30 cellular contexts compared by ENCODE assay signal in genomic region chr11:965206-965775, GRCh38. TPM values are rescaled to one million over a fixed set of nuclear protein-coding genes. Genes with fewer than 3 reads are reported as not detected.
DNase-seq lines count a peak whose midpoint lies in the region; ATAC-seq and TF ChIP-seq lines count a peak whose summit lies in the region.
"Had no signal": no experiment of that assay in that cellular context is flagged by ENCODE, and none has a peak within 500 bp of the region (broad histone marks: within the 10 kb centered on the region; RNA-seq: fewer than 3 reads in every experiment).

No MANE protein-coding gene starts in this region.

- no peaks in the 10 kb centered on the region for H3K4me1 ChIP-seq in aorta (ENCODE audit: control insufficient read depth in 1 of 2, insufficient read depth in 2 of 2, low read length in 2 of 2)
- H3K4me1 ChIP-seq: BE2C had no signal

- no peak overlapping the region for H3K4me3 Mint-ChIP-seq in natural killer cell
- no peak overlapping the region for H3K4me3 Mint-ChIP-seq in natural killer cell treated with Interleukin-12 subunit alpha and Interleukin-12 subunit beta and Interleukin-15 and Interleukin-18, amount 100 ng/mL, for 72 hours
- H3K4me3 Mint-ChIP-seq: activated CD4-positive, alpha-beta memory T cell treated with anti-CD3 and anti-CD28 coated beads for 36 hours; activated naive CD8-positive, alpha-beta T cell; type B pancreatic cell had no signal

- intact Hi-C loops in natural killer cell (cut with micrococcal nuclease), result no loop called here
- intact Hi-C loops in aorta (cut with DNase I), result no loop called here

- H3K27me3 Mint-ChIP-seq in natural killer cell (ENCODE audit: low read depth in 2 of 2), result no peaks in the 10 kb centered on the region
- H3K27me3 Mint-ChIP-seq in natural killer cell treated with Interleukin-12 subunit alpha and Interleukin-12 subunit beta and Interleukin-15 and Interleukin-18, amount 100 ng/mL, for 72 hours, result no peaks in the 10 kb centered on the region
- H3K27me3 Mint-ChIP-seq: activated CD4-positive, alpha-beta memory T cell treated with anti-CD3 and anti-CD28 coated beads for 36 hours; activated naive CD8-positive, alpha-beta T cell; progenitor cell of endocrine pancreas; type B pancreatic cell had no signal

- H3K27me3 ChIP-seq in aorta (ENCODE audit: control insufficient read depth in 1 of 2, insufficient read depth in 2 of 2, low read length in 1 of 2), result no peaks in the 10 kb centered on the region
- H3K27me3 ChIP-seq: BE2C, left lung, neutrophil had no signal

- H3K36me3 ChIP-seq in aorta (ENCODE audit: control insufficient read depth in 1 of 2, insufficient read depth in 2 of 2, low read length in 1 of 2), result peaks cover 0 to 2% of the 10 kb centered on the region in 2 donors

- no peaks in the 10 kb centered on the region for H3K9me3 Mint-ChIP-seq in natural killer cell
- no peaks in the 10 kb centered on the region for H3K9me3 Mint-ChIP-seq in natural killer cell treated with Interleukin-12 subunit alpha and Interleukin-12 subunit beta and Interleukin-15 and Interleukin-18, amount 100 ng/mL, for 72 hours
- H3K9me3 Mint-ChIP-seq: activated CD4-positive, alpha-beta memory T cell treated with anti-CD3 and anti-CD28 coated beads for 36 hours; type B pancreatic cell had no signal

- peak in 1 of 3 donors; percentile 19 for ATAC-seq in natural killer cell
- ATAC-seq in natural killer cell treated with Interleukin-12 subunit alpha and Interleukin-12 subunit beta and Interleukin-15 and Interleukin-18, amount 100 ng/mL, for 72 hours, result no peak
- ATAC-seq in aorta (ENCODE audit: low FRiP score), result peak; percentile 36
- ATAC-seq in GM21825 (IDR thresholded peaks at IDR 0.05; ENCODE audit: unreplicated experiment), result no peak
- ATAC-seq: left lung, sciatic nerve, SK-N-SH treated with all-trans-retinoic acid at 6 μM for 48 hours had no signal

- H3K4me3 ChIP-seq in aorta (ENCODE audit: low read length in 2 of 2), result no peak overlapping the region
- H3K4me3 ChIP-seq: coronary artery, left lung had no signal

- H3K36me3 Mint-ChIP-seq in natural killer cell, result no peaks in the 10 kb centered on the region
- no peaks in the 10 kb centered on the region for H3K36me3 Mint-ChIP-seq in natural killer cell treated with Interleukin-12 subunit alpha and Interleukin-12 subunit beta and Interleukin-15 and Interleukin-18, amount 100 ng/mL, for 72 hours

- 82 to 89% methylated on average over 13 of the region's 13 CpGs for WGBS in aorta, 2 donors

- peaks cover 35 to 49% of the 10 kb centered on the region in 2 donors for H3K4me1 Mint-ChIP-seq in natural killer cell
- H3K4me1 Mint-ChIP-seq in natural killer cell treated with Interleukin-12 subunit alpha and Interleukin-12 subunit beta and Interleukin-15 and Interleukin-18, amount 100 ng/mL, for 72 hours (ENCODE audit: low read depth in 2 of 2), result peaks cover 16 to 40% of the 10 kb centered on the region in 2 donors

- TF ChIP-seq CTCF in natural killer cell (IDR thresholded peaks at IDR 0.05) (no peak), VCaP (conservative IDR thresholded peaks at IDR 0.05) (no peak)

- H3K27ac ChIP-seq in VCaP (peak overlapping the region; percentile 46; the same call in 1 of the 2 replicates), aorta (ENCODE audit: low read depth in 1 of 2, low read length in 2 of 2) (no peak overlapping the region)
- H3K27ac ChIP-seq: coronary artery, epithelial cell of prostate, left lung, neutrophil had no signal

- DNase-seq in natural killer cell, result no peak
- DNase-seq in natural killer cell treated with Interleukin-12 subunit alpha and Interleukin-12 subunit beta and Interleukin-15 and Interleukin-18, amount 100 ng/mL, for 72 hours (ENCODE audit: low spot score), result no peak
- peak; percentile 3 for DNase-seq in iPS-NIHi11 (ENCODE audit: low spot score)
- no peak for DNase-seq in aorta
- DNase-seq in NCI-H146 treated with DMSO at 0.1 percent for 48 hours (lab: John Stamatoyannopoulos, UW; ENCODE audit: unreplicated experiment), result no peak
- DNase-seq in HT-29 (ENCODE audit: low spot score), result no peak
- DNase-seq: ACHN; activated CD4-positive, alpha-beta memory T cell treated with anti-CD3 and anti-CD28 coated beads for 36 hours; activated CD4-positive, CD25-positive, alpha-beta regulatory T cell treated with anti-CD3 and anti-CD28 coated beads, Interleukin-2, amount 50 U/mL, for 72 hours; BE2C; caudate nucleus; effector CD8-positive, alpha-beta T cell; hypothalamus; mesendoderm; NCI-H1048; NCI-H187; NCI-H2171; NCI-H510A treated with DMSO at 0.1 percent for 48 hours; stimulated activated CD4-positive, alpha-beta T cell treated with anti-CD3 and anti-CD28 coated beads, Interleukin-2, amount 100 ng/mL, for 48 hours had no signal

- peak overlapping the region; percentile 36 to 90 for H3K27ac Mint-ChIP-seq in natural killer cell
- no peak overlapping the region for H3K27ac Mint-ChIP-seq in natural killer cell treated with Interleukin-12 subunit alpha and Interleukin-12 subunit beta and Interleukin-15 and Interleukin-18, amount 100 ng/mL, for 72 hours
- H3K27ac Mint-ChIP-seq: activated CD4-positive, alpha-beta memory T cell treated with anti-CD3 and anti-CD28 coated beads for 36 hours; activated naive CD8-positive, alpha-beta T cell; progenitor cell of endocrine pancreas; type B pancreatic cell had no signal

- no peaks in the 10 kb centered on the region for H3K9me3 ChIP-seq in aorta (ENCODE audit: control insufficient read depth, low read length)
- H3K9me3 ChIP-seq: BE2C, left lung, neutrophil had no signal

RNA-seq across cellular contexts. Expression of gene AP2A2, which starts 39.6 kb away (rescaled TPM):
- total RNA-seq in natural killer cell, result 100 to 1,000 TPM in 1 of 3 donors, 10 to 100 TPM in 2; 57.2 to 120 (median 82.9) TPM
- 10 to 100 TPM; 51.6 to 75.1 TPM for total RNA-seq in natural killer cell treated with Interleukin-12 subunit alpha and Interleukin-12 subunit beta and Interleukin-15 and Interleukin-18, amount 100 ng/mL, for 72 hours
- 100 to 1,000 TPM in 1 of 2 donors, 10 to 100 TPM in 1; 93.3 to 147 TPM for total RNA-seq in aorta
- 10 to 100 TPM; 14.0 to 47.3 TPM for polyA plus RNA-seq in aorta
- 38.5 and 46.6 TPM in 2 replicates for total RNA-seq in HT-29 (2014; rRNA removed; shearing (Covaris generic))

RNA-seq across cellular contexts. Expression of gene CHID1, which starts 54.7 kb away (rescaled TPM):
- total RNA-seq in natural killer cell (10 to 100 TPM; 32.6 to 40.3 (median 33.2) TPM), aorta (10 to 100 TPM; 55.4 to 77.4 TPM)
- total RNA-seq in natural killer cell treated with Interleukin-12 subunit alpha and Interleukin-12 subunit beta and Interleukin-15 and Interleukin-18, amount 100 ng/mL, for 72 hours, result 100 to 1,000 TPM in 1 of 2 donors, 10 to 100 TPM in 1; 64.8 to 115 TPM
- 10 to 100 TPM; 29.6 to 60.3 TPM for polyA plus RNA-seq in aorta
- 68.2 and 80.6 TPM in 2 replicates for total RNA-seq in HT-29 (2014; rRNA removed; shearing (Covaris generic))

Comparison
In these comparisons a context has a peak if more than half of its experiments do, and no peak if none do; other contexts are left out.
1. H3K27ac Mint-ChIP-seq: peak in natural killer cell (2 of 2); none in natural killer cell treated with Interleukin-12 subunit alpha and Interleukin-12 subunit beta and Interleukin-15 and Interleukin-18, amount 100 ng/mL, for 72 hours (0 of 2).